In genomic region chr14:23182372-23183014, GRCh38 we compare ENCODE assay signal across 8 cellular contexts. TPM values are rescaled to one million over a fixed set of nuclear protein-coding genes. Genes with fewer than 3 reads are reported as not detected.
A peak's percentile ranks its signal among the peaks of the same experiment; 100 is the strongest.
DNase-seq lines count a peak whose midpoint lies in the region; ATAC-seq and TF ChIP-seq lines count a peak whose summit lies in the region.

No MANE protein-coding gene starts in this region.

- ATAC-seq in heart left ventricle, result peak; percentile 62 to 79 (median 78)
- ATAC-seq in HG03135 (IDR thresholded peaks at IDR 0.05; ENCODE audit: unreplicated experiment), result no peak
- no peak for ATAC-seq in GM18867 (IDR thresholded peaks at IDR 0.05; ENCODE audit: unreplicated experiment)

- peaks cover 0 to 31% (median 9%) of the 10 kb centered on the region in 12 donors for H3K4me1 ChIP-seq in heart left ventricle
- peaks cover 17% of the 10 kb centered on the region for H3K4me1 ChIP-seq in parathyroid adenoma

- DNase-seq in AG04449 (ENCODE audit: low read depth, low spot score), result no peak
- peak; percentile 9 to 79 (median 62) for DNase-seq in NCI-H1417 (lab: John Stamatoyannopoulos, UW)
- peak; percentile 51 to 59 for DNase-seq in activated T-cell treated with anti-CD3 and anti-CD28 coated beads, Interleukin-2, amount 50 U/mL, for 48 hours
- DNase-seq in heart left ventricle, result peak in 3 of 5 donors; percentile 23 to 68 (median 42)
- no peak for DNase-seq in HCEC 1CT

- H3K4me2 ChIP-seq in parathyroid adenoma (ENCODE audit: low read length), result peak overlapping the region; percentile 96

- peaks cover 0 to 14% (median 0%) of the 10 kb centered on the region in 9 donors for H3K27me3 ChIP-seq in heart left ventricle
- no peaks in the 10 kb centered on the region for H3K27me3 ChIP-seq in parathyroid adenoma (ENCODE audit: control insufficient read depth, insufficient read depth, low read length)

- H3K36me3 ChIP-seq in heart left ventricle (no peaks in the 10 kb centered on the region), parathyroid adenoma (ENCODE audit: control insufficient read depth, insufficient read depth, low read length) (no peaks in the 10 kb centered on the region)

- peak overlapping the region; percentile 10 for H2AFZ ChIP-seq in parathyroid adenoma

- H3K4me3 ChIP-seq in AG04449 (ENCODE audit: low read depth, low read length) (peak overlapping the region; percentile 59), heart left ventricle (peak overlapping the region; percentile 30 to 67 (median 56)), parathyroid adenoma (ENCODE audit: low read depth, low read length) (peak overlapping the region; percentile 71)

- POLR2A ChIA-PET in AG04449 (lab: Yijun Ruan, JAX), result no interaction called here

- WGBS in heart left ventricle, 4 donors, result 1 to 4% (median 2%) methylated on average over 19 of the region's 19 CpGs

- CTCF ChIA-PET in AG04449 (lab: Yijun Ruan, JAX), result interaction anchor here (0.9 to 25.6 kb wide), 11 partner anchors 8 to 176 kb away, joined by 3 to 1439 read pairs (median 4); partner anchors contain the start of gene CEBPE

- no peaks in the 10 kb centered on the region for H3K9me3 ChIP-seq in heart left ventricle
- H3K9me3 ChIP-seq in parathyroid adenoma (ENCODE audit: control insufficient read depth, low read length), result no peaks in the 10 kb centered on the region

- H3K79me2 ChIP-seq in parathyroid adenoma, result peaks cover 30% of the 10 kb centered on the region

- TF ChIP-seq CTCF in AG04449 (IDR thresholded peaks at IDR 0.05; ENCODE audit: insufficient read depth, low read length, missing control alignments) (no peak), heart left ventricle (IDR thresholded peaks at IDR 0.05) (no peak), parathyroid adenoma (IDR thresholded peaks at IDR 0.05) (peak; percentile 9)

- H3K27ac ChIP-seq in heart left ventricle (peak overlapping the region in 3 of 12 donors; percentile 16 to 51 (median 34)), parathyroid adenoma (peak overlapping the region; percentile 84)

- TF ChIP-seq POLR2A in heart left ventricle (IDR thresholded peaks at IDR 0.05), result no peak

- intact Hi-C loops in heart left ventricle (cut with DNase I), result loop anchor here in 3 of 10 donors (1.0 to 2.0 kb wide), 3 partner anchors 28 to 62 kb away; no protein-coding TSS in a partner anchor

- H3K9ac ChIP-seq in parathyroid adenoma, result peak overlapping the region; percentile 46

RNA-seq across cellular contexts. Expression of gene SLC7A8, which starts 1.0 kb away (rescaled TPM):
- total RNA-seq in heart left ventricle, result 10 to 100 TPM in 6 of 9 donors, 1 to 10 TPM in 3; 8.5 to 34.1 (median 14.2) TPM
- polyA plus RNA-seq in heart left ventricle, result 10 to 100 TPM in 1 of 2 donors, 1 to 10 TPM in 1; 7.3 to 21.6 TPM

RNA-seq across cellular contexts. Expression of gene RNF212B, which starts 55.2 kb away (rescaled TPM):
- not detected for total RNA-seq in heart left ventricle
- not detected for polyA plus RNA-seq in heart left ventricle

Comparison
In these comparisons a context has a peak if more than half of its experiments do, and no peak if none do; other contexts are left out.
1. DNase-seq: peak in NCI-H1417 (3 of 3), activated T-cell treated with anti-CD3 and anti-CD28 coated beads, Interleukin-2, amount 50 U/mL, for 48 hours (2 of 2) and heart left ventricle (3 of 5); none in AG04449 (single experiment) and HCEC 1CT (single experiment).
2. ATAC-seq: peak in heart left ventricle (4 of 4); none in HG03135 (single experiment) and GM18867 (single experiment).
3. Peak in every context shown above with its lines, with median percentiles within 50 percentile points of each other: H3K4me3 ChIP-seq.